ENCODE assay signal across 26 cellular contexts in genomic region chr18:6757966-6758365, GRCh38. TPM values are rescaled to one million over a fixed set of nuclear protein-coding genes. Genes with fewer than 3 reads are reported as not detected.
DNase-seq lines count a peak whose midpoint lies in the region; ATAC-seq, FAIRE-seq and TF ChIP-seq lines count a peak whose summit lies in the region.
"Had no signal": no experiment of that assay in that cellular context is flagged by ENCODE, and none has a peak within 500 bp of the region (broad histone marks: within the 10 kb centered on the region; RNA-seq: fewer than 3 reads in every experiment).

No MANE protein-coding gene starts in this region.

- H3K9ac ChIP-seq in endodermal cell (ENCODE audit: extremely low read depth, low read length, poor library complexity, severe bottlenecking) (no peak overlapping the region), trophoblast cell (ENCODE audit: low read length) (no peak overlapping the region)

- H2BK120ac ChIP-seq in trophoblast cell (ENCODE audit: insufficient read depth, low read length, poor library complexity): no peak overlapping the region

- H3K4me3 ChIP-seq in endodermal cell (ENCODE audit: low read length) (no peak overlapping the region), trophoblast cell (ENCODE audit: low read depth, low read length) (no peak overlapping the region)
- H3K4me3 ChIP-seq: A549, lung, spleen, suprapubic skin had no signal

- no peaks in the 10 kb centered on the region for H3K9me3 Mint-ChIP-seq in endodermal cell
- peaks cover 5 to 24% of the 10 kb centered on the region in 2 donors for H3K9me3 Mint-ChIP-seq in effector memory CD8-positive, alpha-beta T cell
- H3K9me3 Mint-ChIP-seq: activated naive CD8-positive, alpha-beta T cell treated with anti-CD3 and anti-CD28 coated beads for 36 hours; CD8-positive, alpha-beta T cell had no signal

- H3K23ac ChIP-seq in trophoblast cell (ENCODE audit: low read length): no peak overlapping the region

- H3K4me2 ChIP-seq in trophoblast cell (ENCODE audit: low read length): no peak overlapping the region
- H3K4me2 ChIP-seq: A549 had no signal

- WGBS in endodermal cell (ENCODE audit: insufficient coverage in 1 of 2, insufficient read length in 1 of 2), 2 experiments: 76 to 87% methylated on average over 4 to 5 of the region's 5 CpGs
- no CpG with 5 or more reads among the region's 5 CpGs for WGBS in trophoblast cell (ENCODE audit: extremely low coverage, insufficient coverage, insufficient read length)

- DNase-seq in AG08395 (ENCODE audit: low spot score): peak; percentile 10
- peak; percentile 32 for DNase-seq in M059J (ENCODE audit: low read depth)
- no peak for DNase-seq in endodermal cell
- no peak for DNase-seq in trophoblast cell
- no peak for DNase-seq in HTR-8/SVneo (ENCODE audit: insufficient read length, low spot score)
- no peak for DNase-seq in effector memory CD8-positive, alpha-beta T cell
- no peak for DNase-seq in T-helper 17 cell
- DNase-seq: activated CD8-positive, alpha-beta memory T cell treated with anti-CD3 and anti-CD28 coated beads for 24 hours; activated naive CD8-positive, alpha-beta T cell treated with anti-CD3 and anti-CD28 coated beads for 36 hours; CD8-positive, alpha-beta T cell; DMS79 treated with DMSO at 0.1 percent for 48 hours; head of caudate nucleus; immature natural killer cell; MV-4-11; naive thymus-derived CD8-positive, alpha-beta T cell; NCI-H2081; NCI-H524; SHP77; spleen; T-helper 2 cell had no signal

- no peaks in the 10 kb centered on the region for H3K79me2 ChIP-seq in trophoblast cell (ENCODE audit: control insufficient read depth, insufficient read depth, low read length, poor library complexity)

- no peak overlapping the region for H2BK5ac ChIP-seq in trophoblast cell (ENCODE audit: low read depth, low read length, poor library complexity)

- H3K36me3 Mint-ChIP-seq in endodermal cell (ENCODE audit: low read depth) (peaks cover 14% of the 10 kb centered on the region), T-helper 17 cell (ENCODE audit: low read depth) (no peaks in the 10 kb centered on the region)
- H3K36me3 Mint-ChIP-seq in effector memory CD8-positive, alpha-beta T cell (ENCODE audit: insufficient read depth): no peaks in the 10 kb centered on the region
- H3K36me3 Mint-ChIP-seq: activated naive CD8-positive, alpha-beta T cell treated with anti-CD3 and anti-CD28 coated beads for 36 hours; CD8-positive, alpha-beta T cell; immature natural killer cell; naive thymus-derived CD8-positive, alpha-beta T cell had no signal

- H3K27me3 ChIP-seq in endodermal cell (ENCODE audit: control insufficient read depth, insufficient read depth, low read length, poor library complexity, severe bottlenecking): no peaks in the 10 kb centered on the region
- H3K27me3 ChIP-seq in trophoblast cell (ENCODE audit: insufficient read depth, low read length): no peaks in the 10 kb centered on the region
- H3K27me3 ChIP-seq: spleen, suprapubic skin had no signal

- no peak overlapping the region for H3K4ac ChIP-seq in trophoblast cell (ENCODE audit: low read depth, low read length)

- TF ChIP-seq CTCF in endodermal cell (conservative IDR thresholded peaks at IDR 0.05): no peak

- no peak overlapping the region for H4K91ac ChIP-seq in trophoblast cell (ENCODE audit: low read depth, low read length)

- H3K27me3 Mint-ChIP-seq in endodermal cell (ENCODE audit: insufficient read depth) (no peaks in the 10 kb centered on the region), T-helper 17 cell (no peaks in the 10 kb centered on the region)
- H3K27me3 Mint-ChIP-seq in effector memory CD8-positive, alpha-beta T cell: no peaks in the 10 kb centered on the region
- H3K27me3 Mint-ChIP-seq: activated naive CD8-positive, alpha-beta T cell treated with anti-CD3 and anti-CD28 coated beads for 36 hours; naive thymus-derived CD8-positive, alpha-beta T cell had no signal

- H3K4me3 Mint-ChIP-seq in endodermal cell: no peak overlapping the region
- H3K4me3 Mint-ChIP-seq in effector memory CD8-positive, alpha-beta T cell: no peak overlapping the region
- H3K4me3 Mint-ChIP-seq in T-helper 17 cell: no peak overlapping the region
- H3K4me3 Mint-ChIP-seq: activated naive CD8-positive, alpha-beta T cell treated with anti-CD3 and anti-CD28 coated beads for 36 hours; CD8-positive, alpha-beta T cell; immature natural killer cell; naive thymus-derived CD8-positive, alpha-beta T cell had no signal

- H3K4me1 Mint-ChIP-seq in endodermal cell: peaks cover 52% of the 10 kb centered on the region
- H3K4me1 Mint-ChIP-seq in effector memory CD8-positive, alpha-beta T cell (ENCODE audit: low read depth in 2 of 2): no peaks in the 10 kb centered on the region
- H3K4me1 Mint-ChIP-seq in T-helper 17 cell: no peaks in the 10 kb centered on the region
- H3K4me1 Mint-ChIP-seq: activated naive CD8-positive, alpha-beta T cell treated with anti-CD3 and anti-CD28 coated beads for 36 hours; immature natural killer cell; naive thymus-derived CD8-positive, alpha-beta T cell had no signal

- no peak overlapping the region for H2BK12ac ChIP-seq in trophoblast cell (ENCODE audit: low read length)

- ATAC-seq in HG02981 (IDR thresholded peaks at IDR 0.05; ENCODE audit: unreplicated experiment): no peak
- ATAC-seq in effector memory CD8-positive, alpha-beta T cell (replicated peaks): no peak
- ATAC-seq in T-helper 17 cell: no peak
- ATAC-seq: A549; CD8-positive, alpha-beta T cell; esophagus mucosa; naive thymus-derived CD8-positive, alpha-beta T cell had no signal

- H3K79me1 ChIP-seq in trophoblast cell (ENCODE audit: low read length): peaks cover 2% of the 10 kb centered on the region

- no peaks in the 10 kb centered on the region for H3K9me3 ChIP-seq in endodermal cell (ENCODE audit: control insufficient read depth, low read length)
- H3K9me3 ChIP-seq in trophoblast cell (ENCODE audit: insufficient read depth, low read depth, low read length): no peaks in the 10 kb centered on the region
- no peaks in the 10 kb centered on the region for H3K9me3 ChIP-seq in T-helper 17 cell (ENCODE audit: control insufficient read depth, low read length, poor library complexity, severe bottlenecking)
- H3K9me3 ChIP-seq: A549, spleen, suprapubic skin had no signal

- H3K27ac ChIP-seq in endodermal cell (ENCODE audit: low read depth, low read length) (peak overlapping the region; percentile 34), trophoblast cell (ENCODE audit: low read depth, low read length) (no peak overlapping the region)
- H3K27ac ChIP-seq: A549, spleen, suprapubic skin had no signal

- H3K4me1 ChIP-seq in endodermal cell (ENCODE audit: control insufficient read depth, insufficient read depth, low read length) (peaks cover 19% of the 10 kb centered on the region), trophoblast cell (ENCODE audit: control insufficient read depth in 1 of 2, insufficient read depth in 2 of 2, low read length in 2 of 2) (peaks cover 6 to 8% of the 10 kb centered on the region in 2 experiments)
- H3K4me1 ChIP-seq: A549, spleen had no signal

- H4K12ac ChIP-seq in trophoblast cell (ENCODE audit: low read depth, low read length): no peak overlapping the region

- no peak overlapping the region for H3K14ac ChIP-seq in trophoblast cell (ENCODE audit: low read length)

- no peak overlapping the region for H3K27ac Mint-ChIP-seq in endodermal cell
- no peak overlapping the region for H3K27ac Mint-ChIP-seq in effector memory CD8-positive, alpha-beta T cell
- no peak overlapping the region for H3K27ac Mint-ChIP-seq in T-helper 17 cell
- H3K27ac Mint-ChIP-seq: activated naive CD8-positive, alpha-beta T cell treated with anti-CD3 and anti-CD28 coated beads for 36 hours; CD8-positive, alpha-beta T cell; immature natural killer cell; naive thymus-derived CD8-positive, alpha-beta T cell had no signal

- peak overlapping the region; percentile 16 for H4K8ac ChIP-seq in trophoblast cell (ENCODE audit: low read depth, low read length)

- no peak overlapping the region for H2AK5ac ChIP-seq in trophoblast cell (ENCODE audit: low read length)

- no peak for FAIRE-seq in HTR-8/SVneo (lab: Jason Lieb, UNC)
- FAIRE-seq: A549, bronchial epithelial cell had no signal

- no peak overlapping the region for H2AFZ ChIP-seq in trophoblast cell (ENCODE audit: insufficient read depth, low read length, poor library complexity)

- H3K36me3 ChIP-seq in endodermal cell (ENCODE audit: control insufficient read depth, insufficient read depth, low read length): no peaks in the 10 kb centered on the region
- no peaks in the 10 kb centered on the region for H3K36me3 ChIP-seq in trophoblast cell (ENCODE audit: control insufficient read depth in 1 of 2, insufficient read depth in 2 of 2, low read length in 2 of 2)
- H3K36me3 ChIP-seq: spleen, suprapubic skin had no signal

- no peak overlapping the region for H3K18ac ChIP-seq in trophoblast cell (ENCODE audit: low read length)

RNA-seq across cellular contexts. Expression of gene ARHGAP28, which starts 28.4 kb away (rescaled TPM):
- 0.05 and 0.37 TPM in 2 replicates for total RNA-seq in M059J (2014; rRNA removed; shearing (Covaris generic))
- total RNA-seq in endodermal cell (100 to 1,000 TPM; 110 to 133 TPM), T-helper 17 cell (not detected)
- 41.9 TPM for polyA plus RNA-seq in endodermal cell (2013, experiment 1 of 2)
- 49.8 TPM for polyA plus RNA-seq in endodermal cell (2013, experiment 2 of 2)
- 33.3 and 36.5 TPM in 2 replicates for polyA plus RNA-seq in trophoblast cell (2013)
- total RNA-seq: activated naive CD8-positive, alpha-beta T cell treated with anti-CD3 and anti-CD28 coated beads for 36 hours; CD8-positive, alpha-beta T cell; naive thymus-derived CD8-positive, alpha-beta T cell had no signal
- polyA plus RNA-seq: immature natural killer cell; naive thymus-derived CD8-positive, alpha-beta T cell had no signal

Comparison
In these comparisons a context has a peak if more than half of its experiments do, and no peak if none do; other contexts are left out.
1. DNase-seq: peak in AG08395 (single experiment) and M059J (single experiment); none in endodermal cell (single experiment), trophoblast cell (0 of 2), HTR-8/SVneo (single experiment), effector memory CD8-positive, alpha-beta T cell (0 of 3) and T-helper 17 cell (0 of 3).
2. RNA of gene ARHGAP28, which starts 28.4 kb away (total RNA-seq): 110 to 133 TPM in endodermal cell; 0.05 to 0.37 TPM in M059J and not detected in T-helper 17 cell; every median in the first group is over 10 times any median in the second.